ENCODE assay signal across 1 cellular context in the genomic region with DNA sequence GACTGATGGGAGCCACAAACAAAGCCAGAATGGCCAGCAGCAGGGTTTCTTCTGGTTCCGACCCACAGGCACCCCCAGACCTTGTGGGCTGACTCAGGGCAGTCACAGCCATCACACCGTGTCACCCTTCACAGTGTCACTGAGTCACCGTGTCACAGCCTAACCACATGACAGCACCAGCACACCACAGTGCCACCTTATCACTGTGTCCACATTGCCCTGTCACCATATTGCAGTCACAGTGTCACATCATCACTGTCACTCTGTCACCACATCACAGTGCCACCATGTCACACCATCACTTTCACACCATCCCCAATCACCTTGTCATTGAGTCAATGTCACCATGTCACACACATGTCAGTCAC.
TF ChIP-seq lines count a peak whose summit lies in the region.

No MANE protein-coding gene starts in this region.

TF ChIP-seq in IMR-90, 13 proteins besides CTCF, POLR2A, EP300 and RAD21 (continued from another document):
- no peak for TF ChIP-seq MAZ (IDR thresholded peaks at IDR 0.05; ENCODE audit: borderline replicate concordance, low read depth, low read length)
- no peak for TF ChIP-seq FOS (IDR thresholded peaks at IDR 0.05; ENCODE audit: low read depth, low read length)
- no peak for TF ChIP-seq MAFK (IDR thresholded peaks at IDR 0.05; ENCODE audit: low read depth, low read length)
- no peak for TF ChIP-seq BHLHE40 (IDR thresholded peaks at IDR 0.05; ENCODE audit: low read depth, low read length)
- TF ChIP-seq CHD1 (IDR thresholded peaks at IDR 0.05; ENCODE audit: low read depth, low read length), result no peak
TF ChIP-seq in IMR-90: peak in this region for 0.
